ENCODE assay signal across 16 cellular contexts in the genomic region with DNA sequence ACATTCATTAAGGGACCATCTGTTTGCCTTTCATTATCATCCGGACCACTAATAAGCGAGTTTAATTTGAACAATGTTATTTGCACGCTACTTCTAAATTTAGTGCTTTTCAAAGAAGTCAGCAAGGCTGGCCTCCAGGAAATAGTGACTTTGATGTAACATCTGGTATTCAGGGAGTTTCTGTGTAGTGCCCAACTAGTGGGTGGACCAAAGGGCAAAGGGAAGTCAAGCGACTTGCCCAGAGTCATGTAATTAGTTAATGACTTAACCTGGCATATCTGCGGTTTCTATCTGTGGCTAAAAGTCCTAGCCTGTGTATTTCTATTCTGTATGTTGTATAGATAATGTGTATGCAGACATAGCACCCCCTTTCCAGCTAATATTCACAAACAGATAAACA. TPM values are rescaled to one million over a fixed set of nuclear protein-coding genes. Genes with fewer than 3 reads are reported as not detected.
DNase-seq lines count a peak whose midpoint lies in the region; ATAC-seq lines count a peak whose summit lies in the region.
"Had no signal": no experiment of that assay in that cellular context is flagged by ENCODE, and none has a peak within 500 bp of the region (broad histone marks: within the 10 kb centered on the region; RNA-seq: fewer than 3 reads in every experiment).

No MANE protein-coding gene starts in this region.

- H3K9me3 Mint-ChIP-seq in activated naive CD8-positive, alpha-beta T cell treated with anti-CD3 and anti-CD28 coated beads for 36 hours, result peaks cover 6% of the 10 kb centered on the region

- H3K4me1 Mint-ChIP-seq in activated naive CD8-positive, alpha-beta T cell treated with anti-CD3 and anti-CD28 coated beads for 36 hours, result no peaks in the 10 kb centered on the region
- H3K4me1 Mint-ChIP-seq: T-helper 17 cell had no signal

- peak; percentile 82 for DNase-seq in SW480 (ENCODE audit: low spot score)
- DNase-seq in renal cortical epithelial cell (ENCODE audit: low read depth), result peak; percentile 18
- DNase-seq in activated naive CD8-positive, alpha-beta T cell treated with anti-CD3 and anti-CD28 coated beads for 36 hours, result no peak
- no peak for DNase-seq in effector CD8-positive, alpha-beta T cell (lab: John Stamatoyannopoulos, UW)
- no peak for DNase-seq in DMS79 treated with DMSO at 0.1 percent for 48 hours (lab: John Stamatoyannopoulos, UW)
- DNase-seq in NCI-H526 (lab: John Stamatoyannopoulos, UW), result no peak
- DNase-seq: AML-193; CD4-positive, alpha-beta memory T cell; NCI-H1048; NCI-H1436 treated with DMSO at 0.1 percent for 48 hours; NCI-H2081; NCI-H524; T-helper 17 cell had no signal

- H3K4me3 Mint-ChIP-seq in activated naive CD8-positive, alpha-beta T cell treated with anti-CD3 and anti-CD28 coated beads for 36 hours, result no peak overlapping the region
- H3K4me3 Mint-ChIP-seq: CD4-positive, alpha-beta memory T cell; T-helper 17 cell had no signal

- H3K27ac Mint-ChIP-seq in activated naive CD8-positive, alpha-beta T cell treated with anti-CD3 and anti-CD28 coated beads for 36 hours, result no peak overlapping the region
- H3K27ac Mint-ChIP-seq: CD4-positive, alpha-beta memory T cell; T-helper 17 cell had no signal

- ATAC-seq in GM19463 (IDR thresholded peaks at IDR 0.05; ENCODE audit: unreplicated experiment) (peak; percentile 86), HG03378 (IDR thresholded peaks at IDR 0.05; ENCODE audit: unreplicated experiment) (peak; percentile 79)
- ATAC-seq: HepG2, T-helper 17 cell had no signal

- no peaks in the 10 kb centered on the region for H3K36me3 Mint-ChIP-seq in activated naive CD8-positive, alpha-beta T cell treated with anti-CD3 and anti-CD28 coated beads for 36 hours
- H3K36me3 Mint-ChIP-seq: CD4-positive, alpha-beta memory T cell had no signal

- H3K27me3 Mint-ChIP-seq in activated naive CD8-positive, alpha-beta T cell treated with anti-CD3 and anti-CD28 coated beads for 36 hours, result peaks cover 10% of the 10 kb centered on the region

RNA-seq across cellular contexts. Expression of a gene that starts 56.3 kb away (rescaled TPM):
- total RNA-seq in renal cortical epithelial cell, result 25.4 and 28.3 TPM in 2 replicates
- 1 to 10 TPM; 4.6 to 7.1 TPM for total RNA-seq in activated naive CD8-positive, alpha-beta T cell treated with anti-CD3 and anti-CD28 coated beads for 36 hours

Comparison
In these comparisons a context has a peak if more than half of its experiments do, and no peak if none do; other contexts are left out.
1. DNase-seq: peak in SW480 (single experiment) and renal cortical epithelial cell (single experiment); none in activated naive CD8-positive, alpha-beta T cell treated with anti-CD3 and anti-CD28 coated beads for 36 hours (single experiment), effector CD8-positive, alpha-beta T cell (single experiment), DMS79 treated with DMSO at 0.1 percent for 48 hours (single experiment) and NCI-H526 (0 of 2).